In genomic region chr7:140674899-140675701, GRCh38 we compare ENCODE assay signal across 8 cellular contexts.
A peak's percentile ranks its signal among the peaks of the same experiment; 100 is the strongest.
DNase-seq lines count a peak whose midpoint lies in the region; TF ChIP-seq lines count a peak whose summit lies in the region.

No MANE protein-coding gene starts in this region.

- no peaks in the 10 kb centered on the region for H3K9me2 ChIP-seq in Loucy (replicated peaks; ENCODE audit: low read depth, low read length)

- H3K36me3 Mint-ChIP-seq in activated T-cell treated with anti-CD3 and anti-CD28 coated beads, Interleukin-2, amount 50 U/mL, for 24 hours (ENCODE audit: low read depth): peaks cover 48% of the 10 kb centered on the region

- no peak for DNase-seq in activated T-cell treated with anti-CD3 and anti-CD28 coated beads, Interleukin-2, amount 50 U/mL, for 24 hours
- no peak for DNase-seq in activated T-cell treated with anti-CD3 and anti-CD28 coated beads, Interleukin-2, amount 50 U/mL, for 48 hours
- DNase-seq in anterior cingulate cortex (lab: John Stamatoyannopoulos, UW): peak in 34 of 58 donors; percentile 9 to 73 (median 27)
- DNase-seq in inferior parietal cortex (ENCODE audit: extremely low spot score): peak; percentile 80
- peak; percentile 85 for DNase-seq in superior temporal gyrus (ENCODE audit: extremely low spot score)
- DNase-seq in COR-L47 (lab: John Stamatoyannopoulos, UW): no peak
- DNase-seq in activated CD8-positive, alpha-beta memory T cell treated with anti-CD3 and anti-CD28 coated beads for 24 hours: no peak

- peaks cover 39% of the 10 kb centered on the region for H3K4me1 ChIP-seq in Loucy (ENCODE audit: insufficient read depth, low read length, poor library complexity, severe bottlenecking)

- H3F3A ChIP-seq in Loucy (ENCODE audit: low read depth): no peaks in the 10 kb centered on the region

- H3K4me3 Mint-ChIP-seq in activated T-cell treated with anti-CD3 and anti-CD28 coated beads, Interleukin-2, amount 50 U/mL, for 24 hours: peak overlapping the region; percentile 85

- H3K9ac ChIP-seq in Loucy (ENCODE audit: low read depth, low read length, poor library complexity, severe bottlenecking): peak overlapping the region; percentile 69

- peak overlapping the region; percentile 6 for H3K27ac Mint-ChIP-seq in activated T-cell treated with anti-CD3 and anti-CD28 coated beads, Interleukin-2, amount 50 U/mL, for 24 hours

- H3K27me3 Mint-ChIP-seq in activated T-cell treated with anti-CD3 and anti-CD28 coated beads, Interleukin-2, amount 50 U/mL, for 24 hours: no peaks in the 10 kb centered on the region

- peak overlapping the region; percentile 74 for H3K4me3 ChIP-seq in Loucy (ENCODE audit: low read length, poor library complexity, severe bottlenecking)

- peak overlapping the region; percentile 97 for H3K4me2 ChIP-seq in Loucy (ENCODE audit: low read depth, low read length, poor library complexity, severe bottlenecking)

- peaks cover 8% of the 10 kb centered on the region for H4K20me1 ChIP-seq in Loucy (ENCODE audit: insufficient read depth, low read length, poor library complexity, severe bottlenecking)

- H3K9me3 Mint-ChIP-seq in activated T-cell treated with anti-CD3 and anti-CD28 coated beads, Interleukin-2, amount 50 U/mL, for 24 hours: no peaks in the 10 kb centered on the region

- H3K27me3 ChIP-seq in Loucy (ENCODE audit: insufficient read depth, low read length, poor library complexity, severe bottlenecking): no peaks in the 10 kb centered on the region

- H2AFZ ChIP-seq in Loucy (ENCODE audit: low read length): no peak overlapping the region

- no peaks in the 10 kb centered on the region for H3K9me3 ChIP-seq in Loucy (ENCODE audit: insufficient read depth, low read depth, low read length)

- peaks cover 35% of the 10 kb centered on the region for H3K79me2 ChIP-seq in Loucy (ENCODE audit: insufficient read depth, low read length)

- H3K4me1 Mint-ChIP-seq in activated T-cell treated with anti-CD3 and anti-CD28 coated beads, Interleukin-2, amount 50 U/mL, for 24 hours (ENCODE audit: low read depth): peaks cover 32% of the 10 kb centered on the region

- peaks cover 1% of the 10 kb centered on the region; the same call in 1 of the 2 replicates for H3K36me3 ChIP-seq in Loucy (ENCODE audit: insufficient read depth, low read length)

- peak; percentile 80 for TF ChIP-seq CTCF in Loucy (conservative IDR thresholded peaks at IDR 0.05; ENCODE audit: low read length)

Comparison
In these comparisons a context has a peak if more than half of its experiments do, and no peak if none do; other contexts are left out.
1. DNase-seq: peak in anterior cingulate cortex (34 of 58), inferior parietal cortex (single experiment) and superior temporal gyrus (single experiment); none in activated T-cell treated with anti-CD3 and anti-CD28 coated beads, Interleukin-2, amount 50 U/mL, for 24 hours (single experiment), activated T-cell treated with anti-CD3 and anti-CD28 coated beads, Interleukin-2, amount 50 U/mL, for 48 hours (0 of 2), COR-L47 (single experiment) and activated CD8-positive, alpha-beta memory T cell treated with anti-CD3 and anti-CD28 coated beads for 24 hours (single experiment).